In the genomic region with DNA sequence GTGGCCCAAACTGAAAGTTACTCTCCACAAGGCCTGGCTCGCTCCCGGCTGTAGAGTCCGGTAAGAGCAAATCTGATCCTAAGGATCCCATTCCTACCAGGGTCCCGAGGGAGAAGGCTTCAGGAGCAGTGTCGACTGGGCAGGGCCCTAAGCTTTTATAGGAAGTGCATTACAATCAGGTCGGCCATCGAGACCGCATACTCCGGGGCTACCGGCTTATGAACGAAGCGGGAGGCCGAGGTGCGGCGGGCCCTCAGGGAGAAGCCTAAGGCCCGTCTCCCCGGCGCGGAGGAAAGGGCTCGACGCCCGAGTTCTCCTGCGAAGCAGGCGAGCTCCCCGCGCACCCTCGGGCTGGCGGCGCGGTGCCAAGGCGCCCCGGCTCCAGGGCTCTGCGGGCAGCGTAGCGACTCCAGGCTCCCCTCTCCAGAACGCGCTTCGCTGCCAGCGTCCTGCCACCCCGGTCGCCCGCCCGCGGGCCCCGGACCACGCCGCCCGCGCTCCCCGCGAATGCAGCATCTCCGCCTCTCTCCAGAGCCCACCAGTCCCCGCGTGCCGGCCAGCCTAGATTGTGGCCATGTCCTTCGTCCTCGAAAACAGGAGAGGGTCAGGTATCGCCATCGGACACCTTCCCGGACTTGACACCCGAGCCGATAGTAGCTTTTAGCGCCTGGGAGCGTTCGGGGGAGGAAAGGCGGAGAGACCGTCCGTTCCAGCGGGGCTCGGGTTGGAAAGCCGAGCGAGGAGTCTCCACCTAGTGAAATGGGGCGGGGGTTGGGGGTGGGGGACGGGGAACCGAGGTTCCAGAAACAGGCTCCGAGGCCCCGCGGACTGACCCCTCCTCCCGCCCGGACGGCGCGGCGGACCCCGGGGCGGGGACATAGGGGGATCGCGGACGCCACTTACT, we compare ENCODE assay signal across 8 cellular contexts. TPM values are rescaled to one million over a fixed set of nuclear protein-coding genes. Genes with fewer than 3 reads are reported as not detected.
A peak's percentile ranks its signal among the peaks of the same experiment; 100 is the strongest.
DNase-seq lines count a peak whose midpoint lies in the region; ATAC-seq and TF ChIP-seq lines count a peak whose summit lies in the region.

No MANE protein-coding gene starts in this region.

- no peak overlapping the region for H3K27ac Mint-ChIP-seq in naive thymus-derived CD4-positive, alpha-beta T cell

- no peaks in the 10 kb centered on the region for H3K4me1 ChIP-seq in fibroblast of lung (ENCODE audit: control insufficient read depth, extremely low read depth, insufficient read depth, low read length)
- peaks cover 5 to 19% of the 10 kb centered on the region in 2 donors for H3K4me1 ChIP-seq in naive thymus-derived CD4-positive, alpha-beta T cell (ENCODE audit: control insufficient read depth in 2 of 2, insufficient read depth in 2 of 2, low read length in 2 of 2)

- intact Hi-C loops in naive thymus-derived CD4-positive, alpha-beta T cell (cut with micrococcal nuclease), result loop anchor here in 1 of 2 donors (2.0 to 10.0 kb wide), 2 partner anchors 43 to 1681 kb away; partner anchors contain the start of genes ABHD13 and LIG4

- no peaks in the 10 kb centered on the region for H3K9me3 ChIP-seq in fibroblast of lung (ENCODE audit: control insufficient read depth, insufficient read depth, low read depth, low read length)
- H3K9me3 ChIP-seq in naive thymus-derived CD4-positive, alpha-beta T cell (ENCODE audit: control insufficient read depth in 2 of 3, low read length in 3 of 3), result no peaks in the 10 kb centered on the region

- ATAC-seq in naive thymus-derived CD4-positive, alpha-beta T cell, result no peak
- ATAC-seq in GM21423 (IDR thresholded peaks at IDR 0.05; ENCODE audit: unreplicated experiment), result no peak

- H3K4me1 Mint-ChIP-seq in naive thymus-derived CD4-positive, alpha-beta T cell, result peaks cover 10 to 24% (median 19%) of the 10 kb centered on the region in 7 donors

- POLR2A ChIA-PET in naive thymus-derived CD4-positive, alpha-beta T cell (lab: Charles Lee), result no interaction called here

- peak overlapping the region; percentile 66 for H2AFZ ChIP-seq in fibroblast of lung (ENCODE audit: low read length)

- no peaks in the 10 kb centered on the region for H4K20me1 ChIP-seq in fibroblast of lung (ENCODE audit: control insufficient read depth, extremely low read depth, insufficient read depth, low read length)

- peak overlapping the region; percentile 72 for H3K27ac ChIP-seq in fibroblast of lung (ENCODE audit: insufficient read depth, low read length)
- no peak overlapping the region for H3K27ac ChIP-seq in naive thymus-derived CD4-positive, alpha-beta T cell (ENCODE audit: low read depth, low read length)

- peak overlapping the region; percentile 72 for H3K4me2 ChIP-seq in fibroblast of lung (ENCODE audit: extremely low read depth, insufficient read depth, low read length)

- H3K36me3 ChIP-seq in fibroblast of lung (ENCODE audit: control insufficient read depth, insufficient read depth, low read length), result no peaks in the 10 kb centered on the region
- H3K36me3 ChIP-seq in naive thymus-derived CD4-positive, alpha-beta T cell (ENCODE audit: control insufficient read depth in 2 of 3, insufficient read depth in 3 of 3, low read length in 3 of 3), result no peaks in the 10 kb centered on the region

- no peaks in the 10 kb centered on the region for H3K27me3 ChIP-seq in fibroblast of lung (ENCODE audit: control insufficient read depth, insufficient read depth, low read length)
- H3K27me3 ChIP-seq in naive thymus-derived CD4-positive, alpha-beta T cell (ENCODE audit: control insufficient read depth in 2 of 2, insufficient read depth in 2 of 2, low read length in 2 of 2), result no peaks in the 10 kb centered on the region

- peak overlapping the region; percentile 69 to 96 (median 86) for H3K4me3 Mint-ChIP-seq in naive thymus-derived CD4-positive, alpha-beta T cell

- peak; percentile 72 for DNase-seq in EL
- peak; percentile 61 for DNase-seq in NCI-H2171 treated with DMSO at 0.1 percent for 48 hours (lab: John Stamatoyannopoulos, UW)
- peak; percentile 8 for DNase-seq in activated effector memory CD4-positive, alpha-beta T cell treated with Interleukin-2 at 50 U/mL for 16 hours
- DNase-seq in fibroblast of lung (ENCODE audit: low read depth in 2 of 2), result peak; percentile 79 to 83
- peak in 8 of 9 donors; percentile 9 to 39 (median 26) for DNase-seq in naive thymus-derived CD4-positive, alpha-beta T cell
- DNase-seq in ureter (ENCODE audit: low spot score), result peak; percentile 47
- no peak for DNase-seq in NCI-H2196 (lab: John Stamatoyannopoulos, UW; ENCODE audit: unreplicated experiment)

- H3K36me3 Mint-ChIP-seq in naive thymus-derived CD4-positive, alpha-beta T cell, result peaks cover 0 to 4% (median 0%) of the 10 kb centered on the region in 5 donors

- peaks cover 29 to 54% (median 43%) of the 10 kb centered on the region in 5 donors for H3K27me3 Mint-ChIP-seq in naive thymus-derived CD4-positive, alpha-beta T cell

- CTCF ChIA-PET in naive thymus-derived CD4-positive, alpha-beta T cell (lab: Charles Lee), result no interaction called here

- H3K9ac ChIP-seq in fibroblast of lung (ENCODE audit: insufficient read depth, low read length), result peak overlapping the region; percentile 66

- TF ChIP-seq CTCF in fibroblast of lung (conservative IDR thresholded peaks at IDR 0.05 in 1 of 2, IDR thresholded peaks at IDR 0.05 in 1 of 2; ENCODE audit: low read depth in 1 of 2, low read length in 2 of 2), result no peak

- no peaks in the 10 kb centered on the region for H3K9me3 Mint-ChIP-seq in naive thymus-derived CD4-positive, alpha-beta T cell

- peaks cover 46% of the 10 kb centered on the region for H3K79me2 ChIP-seq in fibroblast of lung (ENCODE audit: control insufficient read depth, insufficient read depth, low read length)

- peak overlapping the region; percentile 80 to 92 (median 83) for H3K4me3 ChIP-seq in fibroblast of lung (replicated peaks in 1 of 4; ENCODE audit: control extremely low read depth in 1 of 4, insufficient read depth in 1 of 4, low read depth in 3 of 4, low read length in 4 of 4)
- peak overlapping the region; percentile 11 for H3K4me3 ChIP-seq in naive thymus-derived CD4-positive, alpha-beta T cell (ENCODE audit: low read length)

RNA-seq across cellular contexts. Expression of gene EFNB2, which starts 1.3 kb away (rescaled TPM):
- 9.2 and 13.5 TPM in 2 replicates for total RNA-seq in fibroblast of lung
- 20.0 and 28.3 TPM in 2 replicates for polyA plus RNA-seq in fibroblast of lung
- polyA plus RNA-seq in fibroblast of lung (2012), result 18.0 and 22.8 TPM in 2 replicates
- 31.4 and 33.5 TPM in 2 replicates for polyA minus RNA-seq in fibroblast of lung (ENCODE audit: low replicate concordance)
- under 1 TPM in 4 of 5 experiments, not detected in 1; 0.07 to 0.22 (median 0.13) TPM for total RNA-seq in naive thymus-derived CD4-positive, alpha-beta T cell
- under 1 TPM in 1 of 2 donors, not detected in 1; 0.08 TPM for polyA plus RNA-seq in naive thymus-derived CD4-positive, alpha-beta T cell
- total RNA-seq in ureter, result 26.4 TPM

RNA-seq across cellular contexts. Expression of gene ARGLU1, which starts 33.7 kb away (rescaled TPM):
- total RNA-seq in fibroblast of lung (40.3 and 45.4 TPM in 2 replicates), ureter (112 TPM)
- 38.0 and 45.6 TPM in 2 replicates for polyA plus RNA-seq in fibroblast of lung
- 35.5 and 44.3 TPM in 2 replicates for polyA plus RNA-seq in fibroblast of lung (2012)
- 0.67 and 0.94 TPM in 2 replicates for polyA minus RNA-seq in fibroblast of lung (ENCODE audit: low replicate concordance)
- 100 to 1,000 TPM in 4 of 5 experiments, 10 to 100 TPM in 1; 93.3 to 291 (median 160) TPM for total RNA-seq in naive thymus-derived CD4-positive, alpha-beta T cell
- 10 to 100 TPM; 36.1 to 41.6 TPM for polyA plus RNA-seq in naive thymus-derived CD4-positive, alpha-beta T cell
